In genomic region chr17:39607057-39607850, GRCh38 we compare ENCODE assay signal across 14 cellular contexts. TPM values are rescaled to one million over a fixed set of nuclear protein-coding genes. Genes with fewer than 3 reads are reported as not detected.
DNase-seq lines count a peak whose midpoint lies in the region; ATAC-seq and TF ChIP-seq lines count a peak whose summit lies in the region.
"Had no signal": no experiment of that assay in that cellular context is flagged by ENCODE, and none has a peak within 500 bp of the region (broad histone marks: within the 10 kb centered on the region; RNA-seq: fewer than 3 reads in every experiment).

No MANE protein-coding gene starts in this region.

- H3K4me3 Mint-ChIP-seq in effector memory CD8-positive, alpha-beta T cell = peak overlapping the region; percentile 42 to 56
- H3K4me3 Mint-ChIP-seq in CD14-positive monocyte = peak overlapping the region in 1 of 2 donors; percentile 76

- WGBS in HUES64 = 1% methylated on average over 32 of the region's 40 CpGs

- peak overlapping the region; percentile 40 for H3K4me3 ChIP-seq in HUES64 (ENCODE audit: low read length)
- no peak overlapping the region for H3K4me3 ChIP-seq in neuron (ENCODE audit: low read length)
- H3K4me3 ChIP-seq: left lung had no signal

- ATAC-seq in effector memory CD8-positive, alpha-beta T cell (replicated peaks) = no peak
- ATAC-seq in GM19463 (IDR thresholded peaks at IDR 0.05; ENCODE audit: unreplicated experiment) = no peak

- DNase-seq in DMS53 (lab: John Stamatoyannopoulos, UW) (peak; percentile 38), DMS53 treated with DMSO at 0.1 percent for 48 hours (lab: John Stamatoyannopoulos, UW; ENCODE audit: unreplicated experiment) (no peak), CD14-positive monocyte (ENCODE audit: low spot score) (no peak), GM20000 (ENCODE audit: low spot score) (no peak)
- no peak for DNase-seq in effector memory CD8-positive, alpha-beta T cell
- DNase-seq: activated naive CD4-positive, alpha-beta T cell treated with Interleukin-2 at 50 U/mL for 16 hours; CD8-positive, alpha-beta memory T cell; left lung; NCI-H2029 had no signal

- H3K4me1 ChIP-seq in HUES64 (ENCODE audit: insufficient read depth, low read length) (peaks cover 16% of the 10 kb centered on the region), neuron (ENCODE audit: insufficient read depth, low read length) (peaks cover 18% of the 10 kb centered on the region)

- intact Hi-C loops in CD14-positive monocyte (cut with micrococcal nuclease) = no loop called here

- H3K36me3 Mint-ChIP-seq in effector memory CD8-positive, alpha-beta T cell (ENCODE audit: insufficient read depth) = no peaks in the 10 kb centered on the region
- H3K36me3 Mint-ChIP-seq in CD14-positive monocyte = peaks cover 0 to 1% of the 10 kb centered on the region in 2 donors
- H3K36me3 Mint-ChIP-seq: CD8-positive, alpha-beta memory T cell had no signal

- no peaks in the 10 kb centered on the region for H3K36me3 ChIP-seq in HUES64 (ENCODE audit: insufficient read depth, low read length)
- H3K36me3 ChIP-seq in neuron (ENCODE audit: insufficient read depth, low read length) = no peaks in the 10 kb centered on the region
- H3K36me3 ChIP-seq: left lung had no signal

- no peak for TF ChIP-seq CTCF in CD14-positive monocyte (IDR thresholded peaks at IDR 0.05)
- no peak for TF ChIP-seq CTCF in GM20000 (IDR thresholded peaks at IDR 0.05; ENCODE audit: extremely low read depth, missing control alignments)

- H3K4me1 Mint-ChIP-seq in effector memory CD8-positive, alpha-beta T cell (ENCODE audit: low read depth in 2 of 2) = peaks cover 12% of the 10 kb centered on the region in 2 donors
- H3K4me1 Mint-ChIP-seq in CD14-positive monocyte = peaks cover 15% of the 10 kb centered on the region

- peak overlapping the region; percentile 5 for H2AFZ ChIP-seq in neuron (ENCODE audit: low read depth, low read length)

- H3K27me3 ChIP-seq in HUES64 (ENCODE audit: insufficient read depth, low read length) = peaks cover 98% of the 10 kb centered on the region
- H3K27me3 ChIP-seq in neuron (ENCODE audit: insufficient read depth, low read length) = peaks cover 95% of the 10 kb centered on the region

- no peak overlapping the region for H3K27ac ChIP-seq in HUES64 (ENCODE audit: low read depth, low read length)
- H3K27ac ChIP-seq: HL-60, left lung had no signal

- H3K27ac Mint-ChIP-seq in effector memory CD8-positive, alpha-beta T cell = no peak overlapping the region
- H3K27ac Mint-ChIP-seq in CD14-positive monocyte = no peak overlapping the region
- H3K27ac Mint-ChIP-seq: CD8-positive, alpha-beta memory T cell; nephron had no signal

- H3K27me3 Mint-ChIP-seq in effector memory CD8-positive, alpha-beta T cell = peaks cover 49 to 84% of the 10 kb centered on the region in 2 donors
- H3K27me3 Mint-ChIP-seq in CD14-positive monocyte (ENCODE audit: low read depth in 3 of 3) = peaks cover 78 to 91% (median 78%) of the 10 kb centered on the region in 3 donors

- no peaks in the 10 kb centered on the region for H3K9me3 Mint-ChIP-seq in effector memory CD8-positive, alpha-beta T cell
- peaks cover 0 to 19% (median 7%) of the 10 kb centered on the region in 7 donors for H3K9me3 Mint-ChIP-seq in CD14-positive monocyte
- H3K9me3 Mint-ChIP-seq: nephron had no signal

- H3K9ac ChIP-seq in HUES64 (ENCODE audit: low read depth, low read length) = no peak overlapping the region

- no peaks in the 10 kb centered on the region for H3K9me3 ChIP-seq in HUES64 (ENCODE audit: insufficient read depth, low read depth, low read length)
- H3K9me3 ChIP-seq in neuron (ENCODE audit: low read length) = peaks cover 2% of the 10 kb centered on the region
- H3K9me3 ChIP-seq: left lung had no signal

RNA-seq across cellular contexts. Expression of gene NEUROD2, which starts 0.5 kb away (rescaled TPM):
- not detected for polyA plus RNA-seq in HUES64 (2013, experiment 1 of 2)
- not detected for polyA plus RNA-seq in HUES64 (2013, experiment 2 of 2)
- not detected for polyA plus RNA-seq in CD14-positive monocyte
- polyA plus RNA-seq: CD8-positive, alpha-beta memory T cell had no signal

RNA-seq across cellular contexts. Expression of gene PPP1R1B, which starts 19.5 kb away (rescaled TPM):
- 4.8 TPM for polyA plus RNA-seq in HUES64 (2013, experiment 1 of 2)
- 3.7 TPM for polyA plus RNA-seq in HUES64 (2013, experiment 2 of 2)
- not detected for polyA plus RNA-seq in CD14-positive monocyte
- polyA plus RNA-seq: CD8-positive, alpha-beta memory T cell had no signal

RNA-seq across cellular contexts. Expression of gene STARD3, which starts 29.7 kb away (rescaled TPM):
- 31.9 TPM for polyA plus RNA-seq in HUES64 (2013, experiment 1 of 2)
- 33.5 TPM for polyA plus RNA-seq in HUES64 (2013, experiment 2 of 2)
- 10 to 100 TPM; 35.1 to 45.3 TPM for polyA plus RNA-seq in CD14-positive monocyte

RNA-seq across cellular contexts. Expression of gene TCAP, which starts 57.9 kb away (rescaled TPM):
- 0.40 TPM for polyA plus RNA-seq in HUES64 (2013, experiment 1 of 2)
- polyA plus RNA-seq in HUES64 (2013, experiment 2 of 2) = 0.32 TPM
- not detected for polyA plus RNA-seq in CD14-positive monocyte
- polyA plus RNA-seq: CD8-positive, alpha-beta memory T cell had no signal
